1 cellular context compared by ENCODE assay signal in the genomic region with DNA sequence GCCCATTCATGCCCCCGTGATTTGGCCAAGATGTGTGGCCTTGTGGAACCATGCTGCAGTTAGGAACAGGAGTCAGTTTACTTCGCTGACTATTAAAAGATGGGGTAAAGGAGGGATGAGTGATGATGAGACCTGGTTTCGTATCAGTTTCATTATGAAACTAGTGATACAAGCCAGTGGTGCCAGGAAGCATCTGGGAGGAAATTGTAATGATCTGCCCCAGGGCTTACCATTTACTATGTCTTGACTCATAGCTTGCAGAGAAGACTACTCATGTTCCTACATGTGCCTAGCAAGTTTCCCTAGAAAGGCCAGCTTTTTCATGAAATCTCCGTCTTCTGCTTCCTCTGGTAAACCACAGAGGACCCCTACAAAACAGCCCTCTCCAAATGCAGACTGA.
TF ChIP-seq lines count a peak whose summit lies in the region.

No MANE protein-coding gene starts in this region.

TF ChIP-seq in WTC11, 78 proteins besides CTCF, POLR2A, EP300 and RAD21 (continued from another document):
- TF ChIP-seq, protein P1, sequence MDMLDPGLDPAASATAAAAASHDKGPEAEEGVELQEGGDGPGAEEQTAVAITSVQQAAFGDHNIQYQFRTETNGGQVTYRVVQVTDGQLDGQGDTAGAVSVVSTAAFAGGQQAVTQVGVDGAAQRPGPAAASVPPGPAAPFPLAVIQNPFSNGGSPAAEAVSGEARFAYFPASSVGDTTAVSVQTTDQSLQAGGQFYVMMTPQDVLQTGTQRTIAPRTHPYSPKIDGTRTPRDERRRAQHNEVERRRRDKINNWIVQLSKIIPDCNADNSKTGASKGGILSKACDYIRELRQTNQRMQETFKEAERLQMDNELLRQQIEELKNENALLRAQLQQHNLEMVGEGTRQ (CRISPR knock-in tag; IDR thresholded peaks at IDR 0.05), result no peak
- no peak for TF ChIP-seq TP53 (CRISPR knock-in tag; IDR thresholded peaks at IDR 0.05)
- TF ChIP-seq ETV6 (CRISPR knock-in tag; IDR thresholded peaks at IDR 0.05), result no peak
- TF ChIP-seq ZNF423 (CRISPR knock-in tag; IDR thresholded peaks at IDR 0.05), result no peak
- no peak for TF ChIP-seq NFATC4 (CRISPR knock-in tag; IDR thresholded peaks at IDR 0.05)
- TF ChIP-seq ZNF121 (CRISPR knock-in tag; IDR thresholded peaks at IDR 0.05), result no peak
- TF ChIP-seq, protein P2, sequence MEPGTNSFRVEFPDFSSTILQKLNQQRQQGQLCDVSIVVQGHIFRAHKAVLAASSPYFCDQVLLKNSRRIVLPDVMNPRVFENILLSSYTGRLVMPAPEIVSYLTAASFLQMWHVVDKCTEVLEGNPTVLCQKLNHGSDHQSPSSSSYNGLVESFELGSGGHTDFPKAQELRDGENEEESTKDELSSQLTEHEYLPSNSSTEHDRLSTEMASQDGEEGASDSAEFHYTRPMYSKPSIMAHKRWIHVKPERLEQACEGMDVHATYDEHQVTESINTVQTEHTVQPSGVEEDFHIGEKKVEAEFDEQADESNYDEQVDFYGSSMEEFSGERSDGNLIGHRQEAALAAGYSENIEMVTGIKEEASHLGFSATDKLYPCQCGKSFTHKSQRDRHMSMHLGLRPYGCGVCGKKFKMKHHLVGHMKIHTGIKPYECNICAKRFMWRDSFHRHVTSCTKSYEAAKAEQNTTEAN (CRISPR knock-in tag; IDR thresholded peaks at IDR 0.05), result no peak
- TF ChIP-seq, protein P3, sequence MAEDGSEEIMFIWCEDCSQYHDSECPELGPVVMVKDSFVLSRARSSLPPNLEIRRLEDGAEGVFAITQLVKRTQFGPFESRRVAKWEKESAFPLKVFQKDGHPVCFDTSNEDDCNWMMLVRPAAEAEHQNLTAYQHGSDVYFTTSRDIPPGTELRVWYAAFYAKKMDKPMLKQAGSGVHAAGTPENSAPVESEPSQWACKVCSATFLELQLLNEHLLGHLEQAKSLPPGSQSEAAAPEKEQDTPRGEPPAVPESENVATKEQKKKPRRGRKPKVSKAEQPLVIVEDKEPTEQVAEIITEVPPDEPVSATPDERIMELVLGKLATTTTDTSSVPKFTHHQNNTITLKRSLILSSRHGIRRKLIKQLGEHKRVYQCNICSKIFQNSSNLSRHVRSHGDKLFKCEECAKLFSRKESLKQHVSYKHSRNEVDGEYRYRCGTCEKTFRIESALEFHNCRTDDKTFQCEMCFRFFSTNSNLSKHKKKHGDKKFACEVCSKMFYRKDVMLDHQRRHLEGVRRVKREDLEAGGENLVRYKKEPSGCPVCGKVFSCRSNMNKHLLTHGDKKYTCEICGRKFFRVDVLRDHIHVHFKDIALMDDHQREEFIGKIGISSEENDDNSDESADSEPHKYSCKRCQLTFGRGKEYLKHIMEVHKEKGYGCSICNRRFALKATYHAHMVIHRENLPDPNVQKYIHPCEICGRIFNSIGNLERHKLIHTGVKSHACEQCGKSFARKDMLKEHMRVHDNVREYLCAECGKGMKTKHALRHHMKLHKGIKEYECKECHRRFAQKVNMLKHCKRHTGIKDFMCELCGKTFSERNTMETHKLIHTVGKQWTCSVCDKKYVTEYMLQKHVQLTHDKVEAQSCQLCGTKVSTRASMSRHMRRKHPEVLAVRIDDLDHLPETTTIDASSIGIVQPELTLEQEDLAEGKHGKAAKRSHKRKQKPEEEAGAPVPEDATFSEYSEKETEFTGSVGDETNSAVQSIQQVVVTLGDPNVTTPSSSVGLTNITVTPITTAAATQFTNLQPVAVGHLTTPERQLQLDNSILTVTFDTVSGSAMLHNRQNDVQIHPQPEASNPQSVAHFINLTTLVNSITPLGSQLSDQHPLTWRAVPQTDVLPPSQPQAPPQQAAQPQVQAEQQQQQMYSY (CRISPR knock-in tag; IDR thresholded peaks at IDR 0.05), result no peak
- TF ChIP-seq, protein P4, sequence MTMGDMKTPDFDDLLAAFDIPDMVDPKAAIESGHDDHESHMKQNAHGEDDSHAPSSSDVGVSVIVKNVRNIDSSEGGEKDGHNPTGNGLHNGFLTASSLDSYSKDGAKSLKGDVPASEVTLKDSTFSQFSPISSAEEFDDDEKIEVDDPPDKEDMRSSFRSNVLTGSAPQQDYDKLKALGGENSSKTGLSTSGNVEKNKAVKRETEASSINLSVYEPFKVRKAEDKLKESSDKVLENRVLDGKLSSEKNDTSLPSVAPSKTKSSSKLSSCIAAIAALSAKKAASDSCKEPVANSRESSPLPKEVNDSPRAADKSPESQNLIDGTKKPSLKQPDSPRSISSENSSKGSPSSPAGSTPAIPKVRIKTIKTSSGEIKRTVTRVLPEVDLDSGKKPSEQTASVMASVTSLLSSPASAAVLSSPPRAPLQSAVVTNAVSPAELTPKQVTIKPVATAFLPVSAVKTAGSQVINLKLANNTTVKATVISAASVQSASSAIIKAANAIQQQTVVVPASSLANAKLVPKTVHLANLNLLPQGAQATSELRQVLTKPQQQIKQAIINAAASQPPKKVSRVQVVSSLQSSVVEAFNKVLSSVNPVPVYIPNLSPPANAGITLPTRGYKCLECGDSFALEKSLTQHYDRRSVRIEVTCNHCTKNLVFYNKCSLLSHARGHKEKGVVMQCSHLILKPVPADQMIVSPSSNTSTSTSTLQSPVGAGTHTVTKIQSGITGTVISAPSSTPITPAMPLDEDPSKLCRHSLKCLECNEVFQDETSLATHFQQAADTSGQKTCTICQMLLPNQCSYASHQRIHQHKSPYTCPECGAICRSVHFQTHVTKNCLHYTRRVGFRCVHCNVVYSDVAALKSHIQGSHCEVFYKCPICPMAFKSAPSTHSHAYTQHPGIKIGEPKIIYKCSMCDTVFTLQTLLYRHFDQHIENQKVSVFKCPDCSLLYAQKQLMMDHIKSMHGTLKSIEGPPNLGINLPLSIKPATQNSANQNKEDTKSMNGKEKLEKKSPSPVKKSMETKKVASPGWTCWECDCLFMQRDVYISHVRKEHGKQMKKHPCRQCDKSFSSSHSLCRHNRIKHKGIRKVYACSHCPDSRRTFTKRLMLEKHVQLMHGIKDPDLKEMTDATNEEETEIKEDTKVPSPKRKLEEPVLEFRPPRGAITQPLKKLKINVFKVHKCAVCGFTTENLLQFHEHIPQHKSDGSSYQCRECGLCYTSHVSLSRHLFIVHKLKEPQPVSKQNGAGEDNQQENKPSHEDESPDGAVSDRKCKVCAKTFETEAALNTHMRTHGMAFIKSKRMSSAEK (CRISPR knock-in tag; IDR thresholded peaks at IDR 0.05; ENCODE audit: borderline replicate concordance), result no peak
- no peak for TF ChIP-seq GTF2I (CRISPR knock-in tag; conservative IDR thresholded peaks at IDR 0.05)
- TF ChIP-seq OVOL2 (CRISPR knock-in tag; IDR thresholded peaks at IDR 0.05; ENCODE audit: borderline replicate concordance), result no peak
- TF ChIP-seq NR3C1 (CRISPR knock-in tag; conservative IDR thresholded peaks at IDR 0.05; ENCODE audit: low read depth), result no peak
- TF ChIP-seq, protein P5, sequence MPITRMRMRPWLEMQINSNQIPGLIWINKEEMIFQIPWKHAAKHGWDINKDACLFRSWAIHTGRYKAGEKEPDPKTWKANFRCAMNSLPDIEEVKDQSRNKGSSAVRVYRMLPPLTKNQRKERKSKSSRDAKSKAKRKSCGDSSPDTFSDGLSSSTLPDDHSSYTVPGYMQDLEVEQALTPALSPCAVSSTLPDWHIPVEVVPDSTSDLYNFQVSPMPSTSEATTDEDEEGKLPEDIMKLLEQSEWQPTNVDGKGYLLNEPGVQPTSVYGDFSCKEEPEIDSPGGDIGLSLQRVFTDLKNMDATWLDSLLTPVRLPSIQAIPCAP (CRISPR knock-in tag; IDR thresholded peaks at IDR 0.05), result no peak
- no peak for TF ChIP-seq RORB (CRISPR knock-in tag; IDR thresholded peaks at IDR 0.05)
